Comparison of ENCODE assay signal across 14 cellular contexts in the genomic region with DNA sequence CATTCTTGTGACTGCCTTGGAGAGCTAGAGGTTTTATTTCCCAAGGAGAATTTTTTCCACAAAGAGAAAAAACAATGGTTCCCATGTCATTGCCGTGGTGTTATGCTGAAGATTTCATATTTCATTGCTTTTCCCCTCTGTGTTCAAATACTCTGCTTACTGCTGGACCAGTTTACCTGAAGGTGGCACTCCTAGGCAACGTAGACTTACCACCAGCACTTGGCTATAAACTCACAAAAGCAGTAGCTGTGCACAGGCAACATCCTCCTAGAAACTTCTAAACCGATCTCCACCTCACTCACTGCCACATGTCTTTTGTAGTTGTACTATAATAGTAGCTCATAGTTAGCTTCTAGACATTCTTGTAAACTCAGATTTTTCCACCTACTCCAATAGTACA.
DNase-seq lines count a peak whose midpoint lies in the region; ATAC-seq and TF ChIP-seq lines count a peak whose summit lies in the region.
"Had no signal": no experiment of that assay in that cellular context is flagged by ENCODE, and none has a peak within 500 bp of the region (broad histone marks: within the 10 kb centered on the region; RNA-seq: fewer than 3 reads in every experiment).

No MANE protein-coding gene starts in this region.

- H3K4me1 Mint-ChIP-seq in chondrocyte (ENCODE audit: low read depth) = no peaks in the 10 kb centered on the region
- H3K4me1 Mint-ChIP-seq in stimulated activated naive B cell treated with anti-CD40 and anti-IgM and Interleukin-4, amounts not matched to agents 10 μg/mL and 1 μg/mL and 100 μg/mL, for 72 hours = no peaks in the 10 kb centered on the region
- H3K4me1 Mint-ChIP-seq: central memory CD8-positive, alpha-beta T cell had no signal

- H3K4me3 ChIP-seq in retinal pigment epithelial cell (ENCODE audit: low read length) = no peak overlapping the region
- H3K4me3 ChIP-seq: spleen had no signal

- H3K27me3 Mint-ChIP-seq in chondrocyte (ENCODE audit: low read depth) = peaks cover 4% of the 10 kb centered on the region
- no peaks in the 10 kb centered on the region for H3K27me3 Mint-ChIP-seq in stimulated activated naive B cell treated with anti-CD40 and anti-IgM and Interleukin-4, amounts not matched to agents 10 μg/mL and 1 μg/mL and 100 μg/mL, for 72 hours
- H3K27me3 Mint-ChIP-seq: central memory CD8-positive, alpha-beta T cell had no signal

- no peak overlapping the region for H3K27ac Mint-ChIP-seq in chondrocyte (ENCODE audit: unreplicated experiment)
- no peak overlapping the region for H3K27ac Mint-ChIP-seq in stimulated activated naive B cell treated with anti-CD40 and anti-IgM and Interleukin-4, amounts not matched to agents 10 μg/mL and 1 μg/mL and 100 μg/mL, for 72 hours

- no peak for ATAC-seq in GM19328 (IDR thresholded peaks at IDR 0.05; ENCODE audit: unreplicated experiment)
- no peak for ATAC-seq in stimulated activated naive B cell treated with anti-CD40 and anti-IgM and Interleukin-4, amounts not matched to agents 10 μg/mL and 1 μg/mL and 100 μg/mL, for 72 hours (replicated peaks)

- H3K36me3 Mint-ChIP-seq in chondrocyte (ENCODE audit: low read depth) = no peaks in the 10 kb centered on the region
- H3K36me3 Mint-ChIP-seq in stimulated activated naive B cell treated with anti-CD40 and anti-IgM and Interleukin-4, amounts not matched to agents 10 μg/mL and 1 μg/mL and 100 μg/mL, for 72 hours = no peaks in the 10 kb centered on the region

- H3K9me3 Mint-ChIP-seq in chondrocyte (ENCODE audit: low read depth) = no peaks in the 10 kb centered on the region
- H3K9me3 Mint-ChIP-seq in stimulated activated naive B cell treated with anti-CD40 and anti-IgM and Interleukin-4, amounts not matched to agents 10 μg/mL and 1 μg/mL and 100 μg/mL, for 72 hours = peaks cover 5 to 11% of the 10 kb centered on the region in 2 donors

- no peak overlapping the region for H3K4me3 Mint-ChIP-seq in chondrocyte (ENCODE audit: unreplicated experiment)
- H3K4me3 Mint-ChIP-seq in stimulated activated naive B cell treated with anti-CD40 and anti-IgM and Interleukin-4, amounts not matched to agents 10 μg/mL and 1 μg/mL and 100 μg/mL, for 72 hours = no peak overlapping the region
- H3K4me3 Mint-ChIP-seq: central memory CD8-positive, alpha-beta T cell had no signal

- DNase-seq in NCI-H82 (lab: John Stamatoyannopoulos, UW) (peak; percentile 1), NCI-H82 treated with DMSO at 0.1 percent for 48 hours (lab: John Stamatoyannopoulos, UW; ENCODE audit: unreplicated experiment) (no peak), NCI-H526 (lab: John Stamatoyannopoulos, UW) (peak; percentile 4 to 63), chondrocyte (ENCODE audit: low spot score) (no peak), retinal pigment epithelial cell (ENCODE audit: low read depth) (peak; percentile 0), UCSD-AML1 (lab: John Stamatoyannopoulos, UW; ENCODE audit: unreplicated experiment) (no peak)
- no peak for DNase-seq in stimulated activated naive B cell treated with anti-CD40 and anti-IgM and Interleukin-4, amounts not matched to agents 10 μg/mL and 1 μg/mL and 100 μg/mL, for 72 hours
- DNase-seq: activated naive CD4-positive, alpha-beta T cell; IMR-90; midbrain; NCI-H2171; spleen had no signal

- peak; percentile 29 for TF ChIP-seq CTCF in chondrocyte (IDR thresholded peaks at IDR 0.05)
- peak; percentile 26 for TF ChIP-seq CTCF in retinal pigment epithelial cell (conservative IDR thresholded peaks at IDR 0.05; ENCODE audit: low read depth, low read length)

Comparison
In these comparisons a context has a peak if more than half of its experiments do, and no peak if none do; other contexts are left out.
1. DNase-seq: peak in NCI-H82 (single experiment), NCI-H526 (2 of 2) and retinal pigment epithelial cell (single experiment); none in NCI-H82 treated with DMSO at 0.1 percent for 48 hours (single experiment), chondrocyte (single experiment), UCSD-AML1 (single experiment) and stimulated activated naive B cell treated with anti-CD40 and anti-IgM and Interleukin-4, amounts not matched to agents 10 μg/mL and 1 μg/mL and 100 μg/mL, for 72 hours (single experiment).